Comparison of ENCODE assay signal across 9 cellular contexts in genomic region chr5:134034326-134034725, GRCh38.
"Had no signal": no experiment of that assay in that cellular context is flagged by ENCODE, and none has a peak within 500 bp of the region (broad histone marks: within the 10 kb centered on the region; RNA-seq: fewer than 3 reads in every experiment).

No MANE protein-coding gene starts in this region.

- H3K4me3 Mint-ChIP-seq: HFFc6, IgD-negative memory B cell had no signal

- H3K4me3 ChIP-seq: HAP-1 had no signal

- ATAC-seq: HCT116, HepG2 had no signal

- H3K27ac ChIP-seq: HL-60 had no signal

- H3K9me3 Mint-ChIP-seq: IgD-negative memory B cell had no signal

- H3K36me3 ChIP-seq: HAP-1 had no signal

- DNase-seq: GOT3, H7, HFFc6, KBM-7 had no signal

- H3K36me3 Mint-ChIP-seq: IgD-negative memory B cell had no signal

- H3K27me3 Mint-ChIP-seq: IgD-negative memory B cell had no signal

- H3K27ac Mint-ChIP-seq: HFFc6, IgD-negative memory B cell had no signal

- H3K9me3 ChIP-seq: HAP-1 had no signal

- H3K4me1 ChIP-seq: HAP-1 had no signal
